ENCODE assay signal across 8 cellular contexts in the genomic region with DNA sequence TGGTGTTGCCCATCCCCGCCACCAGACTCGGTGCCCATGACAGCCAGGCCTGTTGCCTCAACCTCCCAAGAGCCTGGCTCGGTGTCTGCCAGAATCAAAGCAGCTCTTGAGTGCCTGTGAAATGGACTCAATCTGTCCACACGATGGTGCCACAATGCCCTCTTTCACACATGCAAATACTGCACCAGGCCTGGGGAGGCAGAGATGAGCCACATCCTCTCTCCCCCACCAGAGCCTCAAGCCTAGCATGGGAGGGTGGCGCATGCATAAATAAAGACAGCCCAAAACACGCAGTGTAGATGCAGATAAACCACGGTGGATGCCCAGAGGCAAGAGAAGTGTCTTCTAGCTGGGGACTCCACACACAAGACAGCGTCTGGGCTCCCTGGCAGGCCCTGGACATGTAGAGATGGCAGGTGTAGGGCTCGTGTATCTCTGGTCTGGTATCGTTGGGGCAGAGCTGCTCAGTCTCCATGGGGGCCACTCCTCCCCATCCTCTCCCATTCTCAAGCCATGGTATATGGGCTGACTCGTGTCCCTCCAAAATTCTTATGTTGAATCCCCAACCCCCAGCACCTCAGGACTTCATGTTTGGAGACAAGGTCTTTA.
DNase-seq lines count a peak whose midpoint lies in the region; ATAC-seq and TF ChIP-seq lines count a peak whose summit lies in the region.

No MANE protein-coding gene starts in this region.

- intact Hi-C loops in uterus (cut with DNase I; ENCODE audit: low total_unique reads): no loop called here

- H3K4me1 ChIP-seq in uterus: no peaks in the 10 kb centered on the region

- TF ChIP-seq CTCF in uterus (IDR thresholded peaks at IDR 0.05): no peak

- H3K27me3 ChIP-seq in uterus: no peaks in the 10 kb centered on the region

- H3K27ac ChIP-seq in KOPT-K1 (ENCODE audit: low read depth, low read length, poor library complexity, severe bottlenecking) (peak overlapping the region; percentile 41), uterus (no peak overlapping the region)

- H3K36me3 ChIP-seq in KOPT-K1 (ENCODE audit: insufficient read depth, low read length) (peaks cover 30% of the 10 kb centered on the region), uterus (no peaks in the 10 kb centered on the region)

- DNase-seq in EL: peak; percentile 8
- peak; percentile 40 for DNase-seq in activated T-cell treated with anti-CD3 and anti-CD28 coated beads, Interleukin-2, amount 50 U/mL, for 1 hour
- peak; percentile 18 for DNase-seq in stimulated activated CD8-positive, alpha-beta memory T cell treated with anti-CD3 and anti-CD28 coated beads, Interleukin-12 subunit alpha, Interleukin-12 subunit beta, amount 100 ng/mL, for 4 hours (ENCODE audit: low read depth)
- DNase-seq in NCI-H2171 treated with DMSO at 0.1 percent for 48 hours (lab: John Stamatoyannopoulos, UW): no peak
- DNase-seq in HK-2 (ENCODE audit: unreplicated experiment): no peak
- no peak for DNase-seq in uterus

- H3K4me3 ChIP-seq in uterus: no peak overlapping the region

- no peak for TF ChIP-seq POLR2A in uterus (IDR thresholded peaks at IDR 0.05)

- ATAC-seq in GM21390 (IDR thresholded peaks at IDR 0.05; ENCODE audit: unreplicated experiment): peak; percentile 92

- H3K9me3 ChIP-seq in KOPT-K1 (ENCODE audit: insufficient read depth, low read length, poor library complexity, severe bottlenecking): no peaks in the 10 kb centered on the region
- H3K9me3 ChIP-seq in uterus: no peaks in the 10 kb centered on the region

Comparison
In these comparisons a context has a peak if more than half of its experiments do, and no peak if none do; other contexts are left out.
1. DNase-seq: peak in EL (single experiment), activated T-cell treated with anti-CD3 and anti-CD28 coated beads, Interleukin-2, amount 50 U/mL, for 1 hour (single experiment) and stimulated activated CD8-positive, alpha-beta memory T cell treated with anti-CD3 and anti-CD28 coated beads, Interleukin-12 subunit alpha, Interleukin-12 subunit beta, amount 100 ng/mL, for 4 hours (single experiment); none in NCI-H2171 treated with DMSO at 0.1 percent for 48 hours (single experiment), HK-2 (single experiment) and uterus (0 of 2).